Comparison of ENCODE assay signal across 1 cellular context in genomic region chr5:27403248-27403882, GRCh38.
TF ChIP-seq lines count a peak whose summit lies in the region.

No MANE protein-coding gene starts in this region.

TF ChIP-seq in GM23338, 12 proteins besides CTCF, POLR2A, EP300 and RAD21 (continued from another document):
- TF ChIP-seq ZNF462 (CRISPR knock-in tag; IDR thresholded peaks at IDR 0.05) = no peak
- TF ChIP-seq ZNF331 (CRISPR knock-in tag; IDR thresholded peaks at IDR 0.05; ENCODE audit: low read depth) = no peak
- TF ChIP-seq STAT1 (IDR thresholded peaks at IDR 0.05; ENCODE audit: unreplicated experiment) = no peak
- no peak for TF ChIP-seq EZH2 (IDR thresholded peaks at IDR 0.05; ENCODE audit: low read depth, unreplicated experiment)
- TF ChIP-seq ZNF114 (CRISPR knock-in tag; IDR thresholded peaks at IDR 0.05) = no peak
- TF ChIP-seq ETS1 (IDR thresholded peaks at IDR 0.05) = no peak
- TF ChIP-seq REST (IDR thresholded peaks at IDR 0.05; ENCODE audit: unreplicated experiment) = no peak
- no peak for TF ChIP-seq POLR2AphosphoS5 (IDR thresholded peaks at IDR 0.05; ENCODE audit: low read depth)
- TF ChIP-seq NANOG (IDR thresholded peaks at IDR 0.05; ENCODE audit: borderline replicate concordance) = no peak
- no peak for TF ChIP-seq EZH2phosphoT487 (IDR thresholded peaks at IDR 0.05; ENCODE audit: unreplicated experiment)
